Comparison of ENCODE assay signal across 8 cellular contexts in the genomic region with DNA sequence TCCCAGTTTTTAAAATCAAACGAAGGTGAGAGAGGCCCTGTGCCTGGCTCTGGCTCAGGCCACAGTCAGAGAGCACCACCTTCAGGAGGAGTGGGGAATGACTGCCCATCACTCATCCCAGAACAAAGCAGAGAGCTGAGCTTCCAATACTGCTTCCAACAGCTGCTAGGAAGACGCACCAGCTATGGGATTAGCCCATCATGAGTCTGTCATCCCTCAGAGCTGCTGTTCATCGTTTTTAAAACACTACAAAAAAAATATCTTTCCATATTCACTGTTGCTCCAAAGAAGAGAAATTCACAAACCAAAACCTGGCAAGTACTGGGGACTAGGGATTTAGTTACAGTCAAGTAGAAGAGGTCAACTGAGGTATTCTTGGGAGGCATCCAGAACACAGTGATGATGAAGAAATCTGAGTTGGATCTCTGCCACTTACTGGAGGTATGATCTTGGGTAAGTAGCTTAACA.
A peak's percentile ranks its signal among the peaks of the same experiment; 100 is the strongest.
DNase-seq lines count a peak whose midpoint lies in the region; ATAC-seq and TF ChIP-seq lines count a peak whose summit lies in the region.

No MANE protein-coding gene starts in this region.

- H3K27me3 ChIP-seq in ACC112 (ENCODE audit: insufficient read depth, low read length) (no peaks in the 10 kb centered on the region), right cardiac atrium (ENCODE audit: control insufficient read depth, insufficient read depth) (no peaks in the 10 kb centered on the region)

- TF ChIP-seq CTCF in GM12864 (IDR thresholded peaks at IDR 0.05; ENCODE audit: low read depth, low read length, missing control alignments): peak; percentile 83
- TF ChIP-seq CTCF in astrocyte of the cerebellum (IDR thresholded peaks at IDR 0.05; ENCODE audit: low read depth, low read length, missing control alignments): peak; percentile 100

- no peak overlapping the region for H2AFZ ChIP-seq in ACC112 (ENCODE audit: low read length, unreplicated experiment)

- no peaks in the 10 kb centered on the region for H3K79me2 ChIP-seq in ACC112 (ENCODE audit: control insufficient read depth, insufficient read depth, low read length, unreplicated experiment)

- in situ Hi-C loops in astrocyte of the cerebellum (cut with HindIII; ENCODE audit: low sequenced_read_pairs): no loop called here

- intact Hi-C loops in right cardiac atrium (cut with DNase I): loop anchor here in 2 of 4 donors (2.0 to 10.0 kb wide), 2 partner anchors 21 to 923 kb away; no protein-coding TSS in a partner anchor

- peak; percentile 75 for ATAC-seq in HG03354 (IDR thresholded peaks at IDR 0.05; ENCODE audit: poor library complexity, severe bottlenecking, unreplicated experiment)
- peak; percentile 83 to 86 for ATAC-seq in right cardiac atrium

- no peaks in the 10 kb centered on the region for H3K9me3 ChIP-seq in right cardiac atrium (ENCODE audit: control insufficient read depth, low read length)

- H3K27ac ChIP-seq in ACC112 (ENCODE audit: low read depth, low read length) (peak overlapping the region; percentile 97), right cardiac atrium (ENCODE audit: low read length) (no peak overlapping the region)

- WGBS in right cardiac atrium: 15% methylated on average over 3 of the region's 3 CpGs

- DNase-seq in GM12864 (ENCODE audit: low read depth): no peak
- peak; percentile 64 for DNase-seq in NCI-H82 treated with DMSO at 0.1 percent for 48 hours (lab: John Stamatoyannopoulos, UW; ENCODE audit: unreplicated experiment)
- DNase-seq in astrocyte of the cerebellum (ENCODE audit: low read depth): peak; percentile 83
- peak; percentile 58 to 80 (median 76) for DNase-seq in right cardiac atrium
- DNase-seq in renal cortical epithelial cell (ENCODE audit: low read depth): peak; percentile 91
- no peak for DNase-seq in GF-D8 (lab: John Stamatoyannopoulos, UW)

- H3K36me3 ChIP-seq in ACC112 (ENCODE audit: insufficient read depth, low read length): peaks cover 5% of the 10 kb centered on the region; the same call in 1 of the 2 replicates

- H3K4me3 ChIP-seq in ACC112 (ENCODE audit: low read depth, low read length) (peak overlapping the region; percentile 49; the same call in 1 of the 2 replicates), GM12864 (ENCODE audit: low read depth, low read length) (no peak overlapping the region), astrocyte of the cerebellum (ENCODE audit: low read depth, low read length) (no peak overlapping the region), right cardiac atrium (ENCODE audit: low read length) (no peak overlapping the region)

- H3K4me1 ChIP-seq in ACC112 (ENCODE audit: control insufficient read depth, insufficient read depth, low read length, unreplicated experiment): peaks cover 75% of the 10 kb centered on the region
- no peaks in the 10 kb centered on the region for H3K4me1 ChIP-seq in right cardiac atrium (ENCODE audit: control insufficient read depth, insufficient read depth, low read length)

Comparison
In these comparisons a context has a peak if more than half of its experiments do, and no peak if none do; other contexts are left out.
1. DNase-seq: peak in NCI-H82 treated with DMSO at 0.1 percent for 48 hours (single experiment), astrocyte of the cerebellum (single experiment), right cardiac atrium (3 of 3) and renal cortical epithelial cell (single experiment); none in GM12864 (single experiment) and GF-D8 (single experiment).